In the genomic region with DNA sequence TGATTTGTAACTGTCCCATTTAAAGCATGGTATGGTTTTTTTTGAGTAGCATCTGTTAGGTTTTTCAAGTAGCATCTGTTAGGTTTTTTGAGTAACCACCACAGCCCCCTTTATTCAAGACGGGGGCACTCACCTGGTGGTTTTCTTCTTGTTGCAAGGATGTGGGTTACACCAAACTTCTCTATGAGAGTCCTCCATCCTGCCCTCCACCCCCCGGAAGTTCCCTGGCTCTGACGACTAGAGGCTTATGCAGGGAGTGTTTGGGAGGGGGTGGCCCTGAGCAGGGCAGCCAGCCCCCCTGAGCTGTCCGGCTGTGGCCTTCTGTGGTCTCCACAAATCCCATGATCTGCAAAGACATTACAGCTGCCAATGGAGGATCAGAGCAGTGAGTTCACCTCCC, we compare ENCODE assay signal across 13 cellular contexts. TPM values are rescaled to one million over a fixed set of nuclear protein-coding genes. Genes with fewer than 3 reads are reported as not detected.
DNase-seq lines count a peak whose midpoint lies in the region; ATAC-seq and TF ChIP-seq lines count a peak whose summit lies in the region.
"Had no signal": no experiment of that assay in that cellular context is flagged by ENCODE, and none has a peak within 500 bp of the region (broad histone marks: within the 10 kb centered on the region; RNA-seq: fewer than 3 reads in every experiment).

No MANE protein-coding gene starts in this region.

- no peaks in the 10 kb centered on the region for H3K36me3 Mint-ChIP-seq in activated CD4-positive, alpha-beta T cell treated with anti-CD3 and anti-CD28 coated beads, Interleukin-2, amount 10 ng/mL, durations not matched to agents 24 days and 14 days (ENCODE audit: low read depth)
- peaks cover 22% of the 10 kb centered on the region for H3K36me3 Mint-ChIP-seq in activated CD8-positive, alpha-beta T cell treated with anti-CD3 and anti-CD28 coated beads, Interleukin-2, amount 10 ng/mL, durations not matched to agents 7 days and 5 days (ENCODE audit: low read depth)
- peaks cover 0 to 10% (median 4%) of the 10 kb centered on the region in 3 donors for H3K36me3 Mint-ChIP-seq in naive thymus-derived CD8-positive, alpha-beta T cell
- no peaks in the 10 kb centered on the region for H3K36me3 Mint-ChIP-seq in activated T-helper 1 cell treated with anti-CD3 and anti-CD28 coated beads, Interleukin-12 subunit alpha, Interleukin-12 subunit beta, Interleukin-2, Interleukin-4 antibody, amounts not matched to agents 30 ng/mL and 10 ng/mL and 1 ng/mL, durations not matched to agents 14 hours and 24 hours and 36 hours (ENCODE audit: low read depth)

- H2BK20ac ChIP-seq in IMR-90 (ENCODE audit: low read depth, low read length) = peak overlapping the region; percentile 21; the same call in 1 of the 2 replicates

- peaks cover 7% of the 10 kb centered on the region for H3K27me3 Mint-ChIP-seq in activated CD4-positive, alpha-beta T cell treated with anti-CD3 and anti-CD28 coated beads, Interleukin-2, amount 10 ng/mL, durations not matched to agents 24 days and 14 days
- peaks cover 3% of the 10 kb centered on the region for H3K27me3 Mint-ChIP-seq in activated CD8-positive, alpha-beta T cell treated with anti-CD3 and anti-CD28 coated beads, Interleukin-2, amount 10 ng/mL, durations not matched to agents 7 days and 5 days (ENCODE audit: low read depth)
- peaks cover 0 to 3% (median 0%) of the 10 kb centered on the region in 5 donors for H3K27me3 Mint-ChIP-seq in naive thymus-derived CD8-positive, alpha-beta T cell
- peaks cover 7% of the 10 kb centered on the region for H3K27me3 Mint-ChIP-seq in activated T-helper 1 cell treated with anti-CD3 and anti-CD28 coated beads, Interleukin-12 subunit alpha, Interleukin-12 subunit beta, Interleukin-2, Interleukin-4 antibody, amounts not matched to agents 30 ng/mL and 10 ng/mL and 1 ng/mL, durations not matched to agents 14 hours and 24 hours and 36 hours (ENCODE audit: insufficient read depth)

- H2AFZ ChIP-seq in IMR-90 (replicated peaks; ENCODE audit: low read length, poor library complexity) = no peak overlapping the region

- 0 out of 2 replicates have a peak overlapping the region, but pooled peaks have one; percentile 13 for H3K4me2 ChIP-seq in IMR-90 (ENCODE audit: low read depth, low read length)

- no TSS peak for BruUV-seq in IMR-90 (replicated peaks; lab: Mats Ljungman, UMichigan)

- POLR2A ChIA-PET in IMR-90 (lab: Charles Lee; ENCODE audit: unreplicated experiment) = interaction anchor here (0.8 kb wide), 1 partner anchor 56 kb away, joined by 7 read pairs; no protein-coding TSS in a partner anchor
- POLR2A ChIA-PET in activated CD8-positive, alpha-beta T cell treated with anti-CD3 and anti-CD28 coated beads, Interleukin-2, amount 10 ng/mL, durations not matched to agents 7 days and 5 days (lab: Charles Lee) = no interaction called here
- POLR2A ChIA-PET in naive thymus-derived CD8-positive, alpha-beta T cell (lab: Charles Lee) = interaction anchor here (1.1 kb wide), 1 partner anchor 9 kb away, joined by 4 read pairs; no protein-coding TSS in a partner anchor

- H4K8ac ChIP-seq in IMR-90 (ENCODE audit: low read depth in 2 of 2, low read length in 2 of 2) = peak overlapping the region; percentile 3 to 47; a peak in 3 of 4 replicates

- no peak for TF ChIP-seq CTCF in IMR-90 (conservative IDR thresholded peaks at IDR 0.05; ENCODE audit: low read depth, low read length)

- in situ Hi-C loops in IMR-90 (cut with MboI; ENCODE audit: low sequenced_read_pairs) = no loop called here

- intact Hi-C loops in activated CD4-positive, alpha-beta T cell treated with anti-CD3 and anti-CD28 coated beads, Interleukin-2, amount 10 ng/mL, durations not matched to agents 24 days and 14 days (cut with micrococcal nuclease) = no loop called here
- intact Hi-C loops in IMR-90 (cut with micrococcal nuclease) = loop anchor here (5.0 kb wide), 2 partner anchors 148 to 243 kb away; no protein-coding TSS in a partner anchor
- intact Hi-C loops in activated T-helper 1 cell treated with anti-CD3 and anti-CD28 coated beads, Interleukin-12 subunit alpha, Interleukin-12 subunit beta, Interleukin-2, Interleukin-4 antibody, amounts not matched to agents 30 ng/mL and 10 ng/mL and 1 ng/mL, durations not matched to agents 14 hours and 24 hours and 36 hours (cut with micrococcal nuclease) = no loop called here

- peaks cover 60 to 92% of the 10 kb centered on the region in 2 experiments for H3K79me1 ChIP-seq in IMR-90 (ENCODE audit: low read depth in 1 of 2, low read length in 2 of 2)

- no CpG with 5 or more reads among the region's 4 CpGs for WGBS in IMR-90 (ENCODE audit: extremely low coverage in 2 of 2, insufficient read length in 1 of 2), 2 experiments

- peaks cover 38% of the 10 kb centered on the region for H3K4me1 ChIP-seq in IMR-90 (ENCODE audit: control insufficient read depth, insufficient read depth, low read length)

- dilution Hi-C loops in IMR-90 (cut with HindIII; ENCODE audit: low sequenced_read_pairs, unreplicated experiment) = no loop called here

- H2BK15ac ChIP-seq in IMR-90 (ENCODE audit: low read depth, low read length) = peak overlapping the region; percentile 62; the same call in 1 of the 3 replicates

- no peaks in the 10 kb centered on the region for H3K27me3 ChIP-seq in IMR-90 (ENCODE audit: control insufficient read depth, insufficient read depth, low read length)
- H3K27me3 ChIP-seq in MG63 = no peaks in the 10 kb centered on the region
- H3K27me3 ChIP-seq: neutrophil had no signal

- DNase-seq in activated CD4-positive, alpha-beta T cell treated with anti-CD3 and anti-CD28 coated beads, Interleukin-2, amount 10 ng/mL, durations not matched to agents 24 days and 14 days = peak; percentile 70
- no peak for DNase-seq in activated CD4-positive, alpha-beta T cell treated with anti-CD3 and anti-CD28 coated beads, Interleukin-2, amount 50 U/mL, for 1 hour
- DNase-seq in IMR-90 (peak; percentile 42), GM19240 (ENCODE audit: insufficient read length, low spot score) (no peak), MG63 (no peak)
- DNase-seq in activated CD8-positive, alpha-beta T cell treated with anti-CD3 and anti-CD28 coated beads, Interleukin-2, amount 10 ng/mL, durations not matched to agents 7 days and 5 days = peak; percentile 80
- DNase-seq in naive thymus-derived CD8-positive, alpha-beta T cell = peak in 9 of 10 donors; percentile 31 to 88 (median 78)
- DNase-seq in activated T-helper 1 cell treated with anti-CD3 and anti-CD28 coated beads, Interleukin-12 subunit alpha, Interleukin-12 subunit beta, Interleukin-2, Interleukin-4 antibody, amounts not matched to agents 30 ng/mL and 10 ng/mL and 1 ng/mL, durations not matched to agents 14 hours and 24 hours and 36 hours (ENCODE audit: low spot score) = no peak
- DNase-seq: mammary epithelial cell, MV-4-11, NCI-H2227 treated with DMSO at 0.1 percent for 48 hours had no signal

- TF ChIP-seq POLR2A in IMR-90 (IDR thresholded peaks at IDR 0.05; ENCODE audit: low read depth, low read length) = no peak

- peak overlapping the region; percentile 87 for H2BK5ac ChIP-seq in IMR-90 (ENCODE audit: low read depth, low read length, poor library complexity, severe bottlenecking)

- H3K27ac Mint-ChIP-seq in activated CD4-positive, alpha-beta T cell treated with anti-CD3 and anti-CD28 coated beads, Interleukin-2, amount 10 ng/mL, durations not matched to agents 24 days and 14 days = no peak overlapping the region
- peak overlapping the region; percentile 78 for H3K27ac Mint-ChIP-seq in activated CD8-positive, alpha-beta T cell treated with anti-CD3 and anti-CD28 coated beads, Interleukin-2, amount 10 ng/mL, durations not matched to agents 7 days and 5 days
- H3K27ac Mint-ChIP-seq in naive thymus-derived CD8-positive, alpha-beta T cell = peak overlapping the region in 9 of 10 donors; percentile 21 to 89 (median 74)
- no peak overlapping the region for H3K27ac Mint-ChIP-seq in activated T-helper 1 cell treated with anti-CD3 and anti-CD28 coated beads, Interleukin-12 subunit alpha, Interleukin-12 subunit beta, Interleukin-2, Interleukin-4 antibody, amounts not matched to agents 30 ng/mL and 10 ng/mL and 1 ng/mL, durations not matched to agents 14 hours and 24 hours and 36 hours

- H4K5ac ChIP-seq in IMR-90 (ENCODE audit: low read depth, low read length) = peak overlapping the region; percentile 72; the same call in 1 of the 2 replicates

- CTCF ChIA-PET in IMR-90 (lab: Yijun Ruan, JAX) = no interaction called here
- CTCF ChIA-PET in activated CD8-positive, alpha-beta T cell treated with anti-CD3 and anti-CD28 coated beads, Interleukin-2, amount 10 ng/mL, durations not matched to agents 7 days and 5 days (lab: Charles Lee) = no interaction called here

- no peak for ATAC-seq in IMR-90 (ENCODE audit: low read depth)
- ATAC-seq in activated CD8-positive, alpha-beta T cell treated with anti-CD3 and anti-CD28 coated beads, Interleukin-2, amount 10 ng/mL, durations not matched to agents 7 days and 5 days = peak; percentile 73
- peak; percentile 89 to 91 for ATAC-seq in naive thymus-derived CD8-positive, alpha-beta T cell

- H3K4me3 ChIP-seq in IMR-90 (ENCODE audit: insufficient read depth, low read depth, low read length) = no peak overlapping the region
- no peak overlapping the region for H3K4me3 ChIP-seq in MG63
- H3K4me3 ChIP-seq: thoracic aorta had no signal

- peak overlapping the region; percentile 85 for H3K4ac ChIP-seq in IMR-90 (ENCODE audit: low read depth, low read length)

- H3K14ac ChIP-seq in IMR-90 (replicated peaks; ENCODE audit: low read depth, low read length) = peak overlapping the region; percentile 53; the same call in 1 of the 2 replicates

- H3K36me3 ChIP-seq in IMR-90 (ENCODE audit: control insufficient read depth, insufficient read depth, low read length) (peaks cover 26% of the 10 kb centered on the region), MG63 (peaks cover 54% of the 10 kb centered on the region)
- H3K36me3 ChIP-seq: neutrophil, thoracic aorta had no signal

- peak overlapping the region; percentile 82 for H3K27ac ChIP-seq in IMR-90 (ENCODE audit: insufficient read depth, low read length)
- H3K27ac ChIP-seq: neutrophil, thoracic aorta had no signal

- H3K9me3 Mint-ChIP-seq in activated CD4-positive, alpha-beta T cell treated with anti-CD3 and anti-CD28 coated beads, Interleukin-2, amount 10 ng/mL, durations not matched to agents 24 days and 14 days = peaks cover 13% of the 10 kb centered on the region
- peaks cover 16% of the 10 kb centered on the region for H3K9me3 Mint-ChIP-seq in activated CD8-positive, alpha-beta T cell treated with anti-CD3 and anti-CD28 coated beads, Interleukin-2, amount 10 ng/mL, durations not matched to agents 7 days and 5 days (ENCODE audit: insufficient read depth)
- peaks cover 0 to 22% (median 4%) of the 10 kb centered on the region in 9 donors for H3K9me3 Mint-ChIP-seq in naive thymus-derived CD8-positive, alpha-beta T cell
- peaks cover 21% of the 10 kb centered on the region for H3K9me3 Mint-ChIP-seq in activated T-helper 1 cell treated with anti-CD3 and anti-CD28 coated beads, Interleukin-12 subunit alpha, Interleukin-12 subunit beta, Interleukin-2, Interleukin-4 antibody, amounts not matched to agents 30 ng/mL and 10 ng/mL and 1 ng/mL, durations not matched to agents 14 hours and 24 hours and 36 hours

- no peaks in the 10 kb centered on the region for H4K20me1 ChIP-seq in IMR-90 (ENCODE audit: insufficient read depth, low read length)

- peaks cover 18% of the 10 kb centered on the region for H3K4me1 Mint-ChIP-seq in activated CD4-positive, alpha-beta T cell treated with anti-CD3 and anti-CD28 coated beads, Interleukin-2, amount 10 ng/mL, durations not matched to agents 24 days and 14 days
- H3K4me1 Mint-ChIP-seq in activated CD8-positive, alpha-beta T cell treated with anti-CD3 and anti-CD28 coated beads, Interleukin-2, amount 10 ng/mL, durations not matched to agents 7 days and 5 days (ENCODE audit: low read depth) = peaks cover 59% of the 10 kb centered on the region
- peaks cover 24 to 52% (median 43%) of the 10 kb centered on the region in 4 donors for H3K4me1 Mint-ChIP-seq in naive thymus-derived CD8-positive, alpha-beta T cell
- H3K4me1 Mint-ChIP-seq in activated T-helper 1 cell treated with anti-CD3 and anti-CD28 coated beads, Interleukin-12 subunit alpha, Interleukin-12 subunit beta, Interleukin-2, Interleukin-4 antibody, amounts not matched to agents 30 ng/mL and 10 ng/mL and 1 ng/mL, durations not matched to agents 14 hours and 24 hours and 36 hours (ENCODE audit: low read depth) = peaks cover 17% of the 10 kb centered on the region

- TF ChIP-seq RAD21 in IMR-90 (IDR thresholded peaks at IDR 0.05; ENCODE audit: low read length) = no peak

- peak overlapping the region; percentile 44; the same call in 1 of the 2 replicates for H3K23ac ChIP-seq in IMR-90 (ENCODE audit: low read depth, low read length)

- H3K18ac ChIP-seq in IMR-90 (ENCODE audit: low read depth, low read length) = peak overlapping the region; percentile 52; the same call in 1 of the 2 replicates

- peak overlapping the region; percentile 83 for H4K91ac ChIP-seq in IMR-90 (ENCODE audit: insufficient read depth, low read depth, low read length)

- H2AK5ac ChIP-seq in IMR-90 (ENCODE audit: low read depth, low read length) = peak overlapping the region; percentile 89

- peak overlapping the region; percentile 64 for H2BK120ac ChIP-seq in IMR-90 (ENCODE audit: low read depth, low read length)

- H3K9ac ChIP-seq in IMR-90 (ENCODE audit: low read depth, low read length) = peak overlapping the region; percentile 46; the same call in 1 of the 2 replicates

- peak overlapping the region; percentile 19; the same call in 1 of the 2 replicates for H3K56ac ChIP-seq in IMR-90 (ENCODE audit: extremely low read depth, insufficient read depth, low read length)

- peak overlapping the region; percentile 4 for H2AK9ac ChIP-seq in IMR-90 (replicated peaks; ENCODE audit: low read depth, low read length, poor library complexity)

- no peaks in the 10 kb centered on the region for H3K9me3 ChIP-seq in IMR-90 (ENCODE audit: control insufficient read depth, insufficient read depth, low read length)
- H3K9me3 ChIP-seq in MG63 = no peaks in the 10 kb centered on the region
- H3K9me3 ChIP-seq: neutrophil, thoracic aorta had no signal

- H3K9me1 ChIP-seq in IMR-90 (ENCODE audit: insufficient read depth, low read length) = peaks cover 33% of the 10 kb centered on the region

- H3K4me3 Mint-ChIP-seq in activated CD4-positive, alpha-beta T cell treated with anti-CD3 and anti-CD28 coated beads, Interleukin-2, amount 10 ng/mL, durations not matched to agents 24 days and 14 days = peak overlapping the region; percentile 32
- peak overlapping the region; percentile 48 for H3K4me3 Mint-ChIP-seq in activated CD8-positive, alpha-beta T cell treated with anti-CD3 and anti-CD28 coated beads, Interleukin-2, amount 10 ng/mL, durations not matched to agents 7 days and 5 days
- H3K4me3 Mint-ChIP-seq in naive thymus-derived CD8-positive, alpha-beta T cell = peak overlapping the region; percentile 31 to 87 (median 70)
- H3K4me3 Mint-ChIP-seq in activated T-helper 1 cell treated with anti-CD3 and anti-CD28 coated beads, Interleukin-12 subunit alpha, Interleukin-12 subunit beta, Interleukin-2, Interleukin-4 antibody, amounts not matched to agents 30 ng/mL and 10 ng/mL and 1 ng/mL, durations not matched to agents 14 hours and 24 hours and 36 hours = no peak overlapping the region

RNA-seq across cellular contexts. Expression of gene MTCL1, which starts 39.3 kb away (rescaled TPM):
- total RNA-seq in activated CD4-positive, alpha-beta T cell treated with anti-CD3 and anti-CD28 coated beads, Interleukin-2, amount 10 ng/mL, durations not matched to agents 24 days and 14 days = 0.09 and 0.40 TPM in 2 replicates
- 29.0 and 38.6 TPM in 2 replicates for total RNA-seq in IMR-90 (2012; rRNA removed)
- polyA plus RNA-seq in IMR-90 (2012; rRNA removed) = 44.7 and 45.3 TPM in 2 replicates
- 26.0 and 32.1 TPM in 2 replicates for polyA plus RNA-seq in IMR-90 (2012; cell fraction: cytosol; rRNA removed)
- 165 and 175 TPM in 2 replicates for polyA plus RNA-seq in IMR-90 (2012; cell fraction: nucleus; rRNA removed; ENCODE audit: low replicate concordance)
- 1 to 10 TPM; 1.6 to 1.7 TPM for total RNA-seq in activated CD8-positive, alpha-beta T cell treated with anti-CD3 and anti-CD28 coated beads, Interleukin-2, amount 10 ng/mL, durations not matched to agents 7 days and 5 days
- under 1 TPM; 0.13 to 0.41 TPM for total RNA-seq in naive thymus-derived CD8-positive, alpha-beta T cell
- polyA plus RNA-seq in naive thymus-derived CD8-positive, alpha-beta T cell = not detected
- 15.1 and 28.9 TPM in 2 replicates for total RNA-seq in MG63 (2014; rRNA removed; shearing (Covaris generic); ENCODE audit: low replicate concordance)
- total RNA-seq in activated T-helper 1 cell treated with anti-CD3 and anti-CD28 coated beads, Interleukin-12 subunit alpha, Interleukin-12 subunit beta, Interleukin-2, Interleukin-4 antibody, amounts not matched to agents 30 ng/mL and 10 ng/mL and 1 ng/mL, durations not matched to agents 14 hours and 24 hours and 36 hours = 0.20 and 0.80 TPM in 2 replicates

Comparison
In these comparisons a context has a peak if more than half of its experiments do, and no peak if none do; other contexts are left out.
1. DNase-seq: peak in activated CD4-positive, alpha-beta T cell treated with anti-CD3 and anti-CD28 coated beads, Interleukin-2, amount 10 ng/mL, durations not matched to agents 24 days and 14 days (single experiment), IMR-90 (single experiment), activated CD8-positive, alpha-beta T cell treated with anti-CD3 and anti-CD28 coated beads, Interleukin-2, amount 10 ng/mL, durations not matched to agents 7 days and 5 days (single experiment) and naive thymus-derived CD8-positive, alpha-beta T cell (9 of 10); none in activated CD4-positive, alpha-beta T cell treated with anti-CD3 and anti-CD28 coated beads, Interleukin-2, amount 50 U/mL, for 1 hour (single experiment), GM19240 (single experiment), MG63 (single experiment) and activated T-helper 1 cell treated with anti-CD3 and anti-CD28 coated beads, Interleukin-12 subunit alpha, Interleukin-12 subunit beta, Interleukin-2, Interleukin-4 antibody, amounts not matched to agents 30 ng/mL and 10 ng/mL and 1 ng/mL, durations not matched to agents 14 hours and 24 hours and 36 hours (single experiment).
2. H3K27ac Mint-ChIP-seq: peak in activated CD8-positive, alpha-beta T cell treated with anti-CD3 and anti-CD28 coated beads, Interleukin-2, amount 10 ng/mL, durations not matched to agents 7 days and 5 days (single experiment) and naive thymus-derived CD8-positive, alpha-beta T cell (9 of 10); none in activated CD4-positive, alpha-beta T cell treated with anti-CD3 and anti-CD28 coated beads, Interleukin-2, amount 10 ng/mL, durations not matched to agents 24 days and 14 days (single experiment) and activated T-helper 1 cell treated with anti-CD3 and anti-CD28 coated beads, Interleukin-12 subunit alpha, Interleukin-12 subunit beta, Interleukin-2, Interleukin-4 antibody, amounts not matched to agents 30 ng/mL and 10 ng/mL and 1 ng/mL, durations not matched to agents 14 hours and 24 hours and 36 hours (single experiment).